Comparison of ENCODE assay signal across 8 cellular contexts in genomic region chr1:2546515-2547209, GRCh38. TPM values are rescaled to one million over a fixed set of nuclear protein-coding genes. Genes with fewer than 3 reads are reported as not detected.
DNase-seq lines count a peak whose midpoint lies in the region; ATAC-seq, FAIRE-seq and TF ChIP-seq lines count a peak whose summit lies in the region.

No MANE protein-coding gene starts in this region.

- H3K9me3 ChIP-seq in SU-DHL-6 (ENCODE audit: insufficient read depth, low read length) (no peaks in the 10 kb centered on the region), adipocyte (ENCODE audit: control insufficient read depth, low read length) (no peaks in the 10 kb centered on the region), heart right ventricle (no peaks in the 10 kb centered on the region)

- 2 to 3% methylated on average over 52 of the region's 52 CpGs for WGBS in heart right ventricle, 2 donors

- TF ChIP-seq CTCF in SU-DHL-6 (IDR thresholded peaks at IDR 0.05; ENCODE audit: insufficient read depth, low read length, poor library complexity, severe bottlenecking) (no peak), heart right ventricle (IDR thresholded peaks at IDR 0.05) (peak in 3 of 9 donors; percentile 9 to 31 (median 26))

- intact Hi-C loops in heart right ventricle (cut with DNase I), result loop anchor here in 6 of 10 donors (2.0 to 10.0 kb wide), 7 partner anchors 18 to 354 kb away; partner anchors contain the start of gene FAAP20 (in 4 of the 6)
- intact Hi-C loops in posterior vena cava (cut with DNase I), result loop anchor here in 1 of 2 donors (5.0 kb wide), 1 partner anchor 129 kb away; no protein-coding TSS in a partner anchor

- no peaks in the 10 kb centered on the region for H3K79me2 ChIP-seq in SU-DHL-6 (ENCODE audit: insufficient read depth, low read length)

- H3K4me3 ChIP-seq in SU-DHL-6 (ENCODE audit: insufficient read depth, low read length, poor library complexity, severe bottlenecking) (peak overlapping the region; percentile 43), adipocyte (ENCODE audit: low read length) (peak overlapping the region; percentile 61), heart right ventricle (peak overlapping the region; percentile 39 to 74 (median 59))

- H3F3A ChIP-seq in SU-DHL-6 (ENCODE audit: insufficient read depth), result no peaks in the 10 kb centered on the region

- H3K27ac ChIP-seq in SU-DHL-6 (ENCODE audit: low read depth, low read length), result peak overlapping the region; percentile 56; the same call in 1 of the 2 replicates
- peak overlapping the region; percentile 62 to 100 (median 98) for H3K27ac ChIP-seq in heart right ventricle

- peak overlapping the region; percentile 57 for H3K4me2 ChIP-seq in SU-DHL-6 (ENCODE audit: low read depth, low read length, poor library complexity, severe bottlenecking)

- no peaks in the 10 kb centered on the region for H3K9me2 ChIP-seq in SU-DHL-6 (replicated peaks; ENCODE audit: insufficient read depth, low read length)

- H3K4me1 ChIP-seq in adipocyte (ENCODE audit: control insufficient read depth, insufficient read depth, low read length), result peaks cover 21% of the 10 kb centered on the region
- H3K4me1 ChIP-seq in heart right ventricle, result peaks cover 43 to 74% (median 68%) of the 10 kb centered on the region in 9 donors

- H3K36me3 ChIP-seq in SU-DHL-6 (ENCODE audit: low read length) (no peaks in the 10 kb centered on the region), adipocyte (ENCODE audit: control insufficient read depth, insufficient read depth, low read length, severe bottlenecking) (no peaks in the 10 kb centered on the region), heart right ventricle (no peaks in the 10 kb centered on the region)

- H4K20me1 ChIP-seq in SU-DHL-6 (ENCODE audit: low read depth, low read length), result no peaks in the 10 kb centered on the region

- FAIRE-seq in urothelium cell line (lab: Jason Lieb, UNC), result no peak

- DNase-seq in DMS79 treated with DMSO at 0.1 percent for 48 hours (lab: John Stamatoyannopoulos, UW) (peak; percentile 91), LHCN-M2 (ENCODE audit: low read depth) (peak; percentile 24), adipocyte (ENCODE audit: low read depth) (peak; percentile 80), heart right ventricle (peak; percentile 86 to 88), posterior vena cava (ENCODE audit: low spot score) (peak; percentile 94), urothelium cell line (ENCODE audit: low spot score) (peak; percentile 87)

- ATAC-seq in GM21825 (IDR thresholded peaks at IDR 0.05; ENCODE audit: unreplicated experiment), result peak; percentile 23
- peak; percentile 45 to 72 (median 59) for ATAC-seq in heart right ventricle

- H3K9ac ChIP-seq in SU-DHL-6 (ENCODE audit: low read length), result peak overlapping the region; percentile 50
- peak overlapping the region; percentile 42 for H3K9ac ChIP-seq in adipocyte (ENCODE audit: low read length)

- no peak overlapping the region for H2AFZ ChIP-seq in SU-DHL-6 (ENCODE audit: low read depth, low read length, severe bottlenecking)

- H3K27me3 ChIP-seq in SU-DHL-6 (ENCODE audit: low read length) (no peaks in the 10 kb centered on the region), adipocyte (replicated peaks; ENCODE audit: control insufficient read depth, insufficient read depth, low read length) (peaks cover under 1% of the 10 kb centered on the region), heart right ventricle (peaks cover 0 to 9% (median 0%) of the 10 kb centered on the region in 7 donors)

RNA-seq across cellular contexts. Expression of gene TNFRSF14, which starts 9.5 kb away (rescaled TPM):
- total RNA-seq in LHCN-M2 (2014; rRNA removed) (13.1 TPM in 2 replicates), heart right ventricle (10 to 100 TPM in 7 of 10 donors, 1 to 10 TPM in 3; 7.5 to 43.8 (median 13.0) TPM), posterior vena cava (10 to 100 TPM; 37.7 to 63.6 TPM)
- polyA plus RNA-seq in LHCN-M2 (2012), result 8.9 TPM
- polyA plus RNA-seq in heart right ventricle, result 10 to 100 TPM; 19.3 to 59.6 TPM

RNA-seq across cellular contexts. Expression of gene HES5, which starts 16.6 kb away (rescaled TPM):
- total RNA-seq in LHCN-M2 (2014; rRNA removed), result not detected in 2 replicates
- polyA plus RNA-seq in LHCN-M2 (2012), result not detected
- 1 to 10 TPM in 6 of 10 donors, under 1 TPM in 3, not detected in 1; 0.51 to 3.1 (median 1.4) TPM for total RNA-seq in heart right ventricle
- 1 to 10 TPM; 1.0 to 1.1 TPM for polyA plus RNA-seq in heart right ventricle
- total RNA-seq in posterior vena cava, result under 1 TPM; 0.24 to 0.32 TPM

RNA-seq across cellular contexts. Expression of gene PANK4, which starts 20.3 kb away (rescaled TPM):
- total RNA-seq in LHCN-M2 (2014; rRNA removed), result 22.4 and 30.0 TPM in 2 replicates
- polyA plus RNA-seq in LHCN-M2 (2012), result 13.9 TPM
- 10 to 100 TPM; 29.8 to 56.4 (median 35.2) TPM for total RNA-seq in heart right ventricle
- 10 to 100 TPM; 26.1 to 35.6 TPM for polyA plus RNA-seq in heart right ventricle
- 10 to 100 TPM; 17.4 to 18.6 TPM for total RNA-seq in posterior vena cava

RNA-seq across cellular contexts. Expression of gene PRXL2B, which starts 39.9 kb away (rescaled TPM):
- total RNA-seq in LHCN-M2 (2014; rRNA removed), result 39.6 and 40.7 TPM in 2 replicates
- 31.1 TPM for polyA plus RNA-seq in LHCN-M2 (2012)
- 10 to 100 TPM in 1 of 10 donors, 1 to 10 TPM in 9; 3.7 to 10.3 (median 5.3) TPM for total RNA-seq in heart right ventricle
- polyA plus RNA-seq in heart right ventricle, result 10 to 100 TPM in 1 of 2 donors, 1 to 10 TPM in 1; 6.8 to 12.0 TPM
- total RNA-seq in posterior vena cava, result 10 to 100 TPM; 11.4 to 12.2 TPM

Comparison
In these comparisons a context has a peak if more than half of its experiments do, and no peak if none do; other contexts are left out.
1. Peak in every context shown above with its lines: DNase-seq, ATAC-seq, H3K4me3 ChIP-seq and H3K27ac ChIP-seq.
2. DNase-seq: peak in every context shown above with its lines; median percentile 94 in posterior vena cava; 91 in DMS79 treated with DMSO at 0.1 percent for 48 hours; 87 in heart right ventricle; 87 in urothelium cell line; 80 in adipocyte; 24 in LHCN-M2.